8 cellular contexts compared by ENCODE assay signal in the genomic region with DNA sequence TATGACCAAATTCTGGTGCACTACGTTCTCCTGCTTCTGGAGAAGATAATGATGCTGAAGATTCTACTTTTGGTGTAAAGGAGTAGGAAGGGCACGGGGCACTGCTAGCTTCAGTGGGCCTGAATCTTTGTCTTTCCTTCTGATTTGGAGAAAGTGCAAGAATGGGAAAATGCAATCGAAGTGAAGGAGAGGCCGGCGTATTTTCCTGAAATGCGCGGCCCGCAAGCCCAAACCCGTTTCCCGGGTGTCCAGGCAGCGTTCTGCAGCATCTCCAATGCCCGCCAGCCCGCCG. TPM values are rescaled to one million over a fixed set of nuclear protein-coding genes. Genes with fewer than 3 reads are reported as not detected.
A peak's percentile ranks its signal among the peaks of the same experiment; 100 is the strongest.
DNase-seq lines count a peak whose midpoint lies in the region; ATAC-seq and TF ChIP-seq lines count a peak whose summit lies in the region.

No MANE protein-coding gene starts in this region.

- H3K9me3 ChIP-seq in SU-DHL-6 (ENCODE audit: insufficient read depth, low read length), result no peaks in the 10 kb centered on the region
- H3K9me3 ChIP-seq in gastrocnemius medialis, result no peaks in the 10 kb centered on the region

- TF ChIP-seq CTCF in SU-DHL-6 (IDR thresholded peaks at IDR 0.05; ENCODE audit: insufficient read depth, low read length, poor library complexity, severe bottlenecking) (no peak), fibroblast of the aortic adventitia (IDR thresholded peaks at IDR 0.05; ENCODE audit: insufficient read depth, low read length) (no peak), gastrocnemius medialis (IDR thresholded peaks at IDR 0.05 in 4 of 5, conservative IDR thresholded peaks at IDR 0.05 in 1 of 5) (no peak)

- TF ChIP-seq POLR2A in gastrocnemius medialis (IDR thresholded peaks at IDR 0.05), result no peak

- H3K4me1 ChIP-seq in gastrocnemius medialis, result peaks cover 5 to 13% of the 10 kb centered on the region in 2 donors

- H3K27me3 ChIP-seq in SU-DHL-6 (ENCODE audit: low read length) (no peaks in the 10 kb centered on the region), gastrocnemius medialis (no peaks in the 10 kb centered on the region)

- DNase-seq in fibroblast of the aortic adventitia (ENCODE audit: low read depth), result no peak
- DNase-seq in gastrocnemius medialis, result no peak
- no peak for DNase-seq in NCI-H1105 (lab: John Stamatoyannopoulos, UW)
- no peak for DNase-seq in amniotic stem cell (lab: John Stamatoyannopoulos, UW)
- no peak for DNase-seq in KBM-7

- ATAC-seq in GM18907 (IDR thresholded peaks at IDR 0.05; ENCODE audit: unreplicated experiment) (peak; percentile 4), gastrocnemius medialis (peak; percentile 5 to 7), HG03565 (IDR thresholded peaks at IDR 0.05; ENCODE audit: unreplicated experiment) (no peak)

- intact Hi-C loops in gastrocnemius medialis (cut with DNase I; ENCODE audit: low total_unique reads), result loop anchor here (2.0 to 10.0 kb wide), 4 partner anchors 23 to 215 kb away; a partner anchor contains a TSS

- in situ Hi-C loops in gastrocnemius medialis (cut with MboI; ENCODE audit: low sequenced_read_pairs in 4 of 4) (no loop called here), KBM-7 (cut with MboI; ENCODE audit: low pct_unique_long_range_greater_than_20kb, low sequenced_read_pairs) (no loop called here)

- H3K36me3 ChIP-seq in SU-DHL-6 (ENCODE audit: low read length) (no peaks in the 10 kb centered on the region), gastrocnemius medialis (no peaks in the 10 kb centered on the region)

- H2AFZ ChIP-seq in SU-DHL-6 (ENCODE audit: low read depth, low read length, severe bottlenecking), result peak overlapping the region; percentile 46

- H4K20me1 ChIP-seq in SU-DHL-6 (ENCODE audit: low read depth, low read length), result no peaks in the 10 kb centered on the region

- H3K4me3 ChIP-seq in SU-DHL-6 (ENCODE audit: insufficient read depth, low read length, poor library complexity, severe bottlenecking), result peak overlapping the region; percentile 97
- H3K4me3 ChIP-seq in fibroblast of the aortic adventitia (ENCODE audit: low read depth, low read length), result peak overlapping the region; percentile 61
- H3K4me3 ChIP-seq in gastrocnemius medialis, result peak overlapping the region; percentile 63 to 86 (median 72)

- peak overlapping the region; percentile 93 for H3K9ac ChIP-seq in SU-DHL-6 (ENCODE audit: low read length)

- peak overlapping the region; percentile 76 for H3K4me2 ChIP-seq in SU-DHL-6 (ENCODE audit: low read depth, low read length, poor library complexity, severe bottlenecking)

- peak overlapping the region; percentile 11; the same call in 1 of the 2 replicates for H3K27ac ChIP-seq in SU-DHL-6 (ENCODE audit: low read depth, low read length)
- peak overlapping the region; percentile 79 to 95 (median 85) for H3K27ac ChIP-seq in gastrocnemius medialis

- H3K79me2 ChIP-seq in SU-DHL-6 (ENCODE audit: insufficient read depth, low read length), result peaks cover 45% of the 10 kb centered on the region

- H3K9me2 ChIP-seq in SU-DHL-6 (replicated peaks; ENCODE audit: insufficient read depth, low read length), result no peaks in the 10 kb centered on the region

- peaks cover 8% of the 10 kb centered on the region; the same call in 1 of the 2 replicates for H3F3A ChIP-seq in SU-DHL-6 (ENCODE audit: insufficient read depth)

RNA-seq across cellular contexts. Expression of a gene that starts 0.4 kb away (rescaled TPM):
- total RNA-seq in fibroblast of the aortic adventitia (ENCODE audit: low replicate concordance), result 17.5 and 38.9 TPM in 2 replicates
- 10 to 100 TPM in 2 of 4 donors, 1 to 10 TPM in 2; 4.0 to 26.2 (median 11.9) TPM for total RNA-seq in gastrocnemius medialis

RNA-seq across cellular contexts. Expression of a gene that starts 6.7 kb away (rescaled TPM):
- total RNA-seq in fibroblast of the aortic adventitia (ENCODE audit: low replicate concordance), result 27.1 and 74.8 TPM in 2 replicates
- total RNA-seq in gastrocnemius medialis, result 10 to 100 TPM; 19.5 to 29.8 (median 26.5) TPM
